ENCODE assay signal across 1 cellular context in genomic region chr19:36489920-36490415, GRCh38.
TF ChIP-seq lines count a peak whose summit lies in the region.

No MANE protein-coding gene starts in this region.

TF ChIP-seq in K562, 482 proteins besides CTCF, POLR2A, EP300 and RAD21 (continued from another document):
- TF ChIP-seq CREB3 (tag; conservative IDR thresholded peaks at IDR 0.05; ENCODE audit: low read depth) (0 out of 2 replicates have a peak, but pooled peaks have one; percentile 0), PRDM10 (IDR thresholded peaks at IDR 0.05; ENCODE audit: partially characterized antibody) (peak; percentile 34), XRCC5 (IDR thresholded peaks at IDR 0.05; ENCODE audit: low read depth, low read length) (0 out of 2 replicates have a peak, but pooled peaks have one; percentile 8), NRF1 (conservative IDR thresholded peaks at IDR 0.05 in 1 of 2, IDR thresholded peaks at IDR 0.05 in 1 of 2) (peak; percentile 87 to 90), MBD1 (CRISPR knock-in tag; IDR thresholded peaks at IDR 0.05) (0 out of 2 replicates have a peak, but pooled peaks have one; percentile 28), ZNF436 (CRISPR knock-in tag; IDR thresholded peaks at IDR 0.05) (no peak), TCF7L2 (IDR thresholded peaks at IDR 0.05; ENCODE audit: low read depth, low read length) (no peak), ZNF212 (CRISPR knock-in tag; IDR thresholded peaks at IDR 0.05) (no peak), ZNF232 (CRISPR knock-in tag; IDR thresholded peaks at IDR 0.05) (no peak), ZBTB2 (IDR thresholded peaks at IDR 0.05) (0 out of 2 replicates have a peak, but pooled peaks have one; percentile 35), ZFX (CRISPR knock-in tag; IDR thresholded peaks at IDR 0.05) (no peak; the same call in 1 of the 2 replicates), USF1 (CRISPR knock-in tag; IDR thresholded peaks at IDR 0.05) (no peak), BMI1 (IDR thresholded peaks at IDR 0.05; ENCODE audit: low read length) (no peak), CCAR2 (IDR thresholded peaks at IDR 0.05; ENCODE audit: low read depth, low read length) (no peak), WHSC1 (IDR thresholded peaks at IDR 0.05; ENCODE audit: low read length) (no peak), FOSL1 (tag; conservative IDR thresholded peaks at IDR 0.05) (no peak), ATF1 (CRISPR knock-in tag; IDR thresholded peaks at IDR 0.05) (no peak), ATF1 (tag; IDR thresholded peaks at IDR 0.05) (0 out of 2 replicates have a peak, but pooled peaks have one; percentile 37), CGGBP1 (CRISPR knock-in tag; IDR thresholded peaks at IDR 0.05) (no peak), SIX5 (IDR thresholded peaks at IDR 0.05; ENCODE audit: borderline replicate concordance in 1 of 2, insufficient read depth in 1 of 2, low read depth in 1 of 2, low read length in 2 of 2) (peak in 1 of 2 experiments; percentile 54; a peak in 1 of 4 replicates), HOMEZ (CRISPR knock-in tag; IDR thresholded peaks at IDR 0.05) (no peak), TFE3 (CRISPR knock-in tag; IDR thresholded peaks at IDR 0.05) (no peak), TRIM28 (IDR thresholded peaks at IDR 0.05) (0 out of 2 replicates have a peak, but pooled peaks have one; percentile 2), MEIS2 (IDR thresholded peaks at IDR 0.05; ENCODE audit: partially characterized antibody) (peak; percentile 45), TAF15 (IDR thresholded peaks at IDR 0.05; ENCODE audit: low read depth, low read length) (no peak), KAT7 (CRISPR knock-in tag; IDR thresholded peaks at IDR 0.05; ENCODE audit: borderline replicate concordance) (no peak), RFX1 (IDR thresholded peaks at IDR 0.05) (no peak), EWSR1 (IDR thresholded peaks at IDR 0.05; ENCODE audit: borderline replicate concordance, low read depth, partially characterized antibody) (no peak), CHD4 (IDR thresholded peaks at IDR 0.05; ENCODE audit: insufficient read depth, insufficient replicate concordance, low read depth, low read length, poor library complexity, severe bottlenecking) (no peak), CHAMP1 (IDR thresholded peaks at IDR 0.05) (no peak), U2AF2 (optimal IDR thresholded peaks at IDR 0.05; ENCODE audit: low read depth, low read length) (no peak), CTCFL (IDR thresholded peaks at IDR 0.05; ENCODE audit: borderline replicate concordance, insufficient read depth, low read depth, low read length, poor library complexity, severe bottlenecking) (no peak), HNRNPLL (IDR thresholded peaks at IDR 0.05; ENCODE audit: low read depth, low read length, poor library complexity, severe bottlenecking) (peak; percentile 28), CHD1 (IDR thresholded peaks at IDR 0.05; ENCODE audit: low read length) (no peak), HOXB6 (CRISPR knock-in tag; IDR thresholded peaks at IDR 0.05; ENCODE audit: borderline replicate concordance) (no peak), NR2C1 (IDR thresholded peaks at IDR 0.05) (no peak), NR2C1 (tag; IDR thresholded peaks at IDR 0.05) (no peak)
